ENCODE assay signal across 17 cellular contexts in the genomic region with DNA sequence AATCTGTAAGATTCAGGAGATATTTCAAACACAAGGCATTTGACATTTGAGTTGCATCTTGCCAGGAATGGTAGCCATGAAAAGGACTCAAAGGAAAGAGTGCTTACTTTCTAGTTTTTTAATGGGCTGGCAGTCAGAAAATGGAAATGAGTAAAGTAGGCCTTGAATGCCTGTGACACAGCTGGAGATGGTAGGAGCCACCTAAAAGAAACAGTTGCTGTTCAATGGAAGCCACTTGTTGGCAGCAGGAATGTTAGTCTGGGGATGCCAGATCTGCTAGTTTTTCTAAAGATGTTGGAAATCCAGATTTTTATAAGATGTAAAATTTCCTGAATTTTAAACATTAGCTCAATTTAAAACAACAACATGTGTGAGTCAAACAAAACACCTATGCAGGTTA. TPM values are rescaled to one million over a fixed set of nuclear protein-coding genes. Genes with fewer than 3 reads are reported as not detected.
DNase-seq lines count a peak whose midpoint lies in the region; ATAC-seq and TF ChIP-seq lines count a peak whose summit lies in the region.
"Had no signal": no experiment of that assay in that cellular context is flagged by ENCODE, and none has a peak within 500 bp of the region (broad histone marks: within the 10 kb centered on the region; RNA-seq: fewer than 3 reads in every experiment).

No MANE protein-coding gene starts in this region.

- H3K9me3 ChIP-seq in heart left ventricle = no peaks in the 10 kb centered on the region
- H3K9me3 ChIP-seq in esophagus squamous epithelium = no peaks in the 10 kb centered on the region
- no peaks in the 10 kb centered on the region for H3K9me3 ChIP-seq in vagina
- H3K9me3 ChIP-seq: A549 had no signal

- peaks cover 3 to 65% (median 44%) of the 10 kb centered on the region in 12 donors for H3K4me1 ChIP-seq in heart left ventricle
- H3K4me1 ChIP-seq in esophagus squamous epithelium = peaks cover 5 to 75% (median 47%) of the 10 kb centered on the region in 3 donors
- peaks cover 63% of the 10 kb centered on the region for H3K4me1 ChIP-seq in vagina

- no peak for ATAC-seq in heart left ventricle
- no peak for ATAC-seq in Right ventricle myocardium superior (ENCODE audit: poor library complexity)
- no peak for ATAC-seq in left colon
- no peak for ATAC-seq in GM19455 (IDR thresholded peaks at IDR 0.05; ENCODE audit: unreplicated experiment)
- no peak for ATAC-seq in GM21390 (IDR thresholded peaks at IDR 0.05; ENCODE audit: unreplicated experiment)
- ATAC-seq: A549; activated CD8-positive, alpha-beta memory T cell treated with anti-CD3 and anti-CD28 coated beads, Interleukin-2, amount 10 ng/mL, durations not matched to agents 7 days and 5 days; stimulated activated naive B cell treated with anti-CD40 and anti-IgM and Interleukin-4, amounts not matched to agents 10 μg/mL and 1 μg/mL and 100 μg/mL, for 72 hours; T-cell had no signal

- intact Hi-C loops in heart left ventricle (cut with DNase I) = loop anchor here in 3 of 10 donors (5.0 kb wide), 2 partner anchors 36 to 41 kb away; a partner anchor contains a TSS
- intact Hi-C loops in Right ventricle myocardium superior (cut with DNase I) = no loop called here
- intact Hi-C loops in esophagus squamous epithelium (cut with DNase I) = no loop called here
- intact Hi-C loops in vagina (cut with DNase I) = no loop called here
- intact Hi-C loops in left colon (cut with DNase I, micrococcal nuclease) = no loop called here

- no peaks in the 10 kb centered on the region for H3K36me3 ChIP-seq in heart left ventricle
- H3K36me3 ChIP-seq in esophagus squamous epithelium = no peaks in the 10 kb centered on the region
- no peaks in the 10 kb centered on the region for H3K36me3 ChIP-seq in vagina

- H3K4me1 Mint-ChIP-seq in progenitor cell of endocrine pancreas (ENCODE audit: low read depth) = peaks cover 28% of the 10 kb centered on the region
- H3K4me1 Mint-ChIP-seq: activated CD8-positive, alpha-beta memory T cell treated with anti-CD3 and anti-CD28 coated beads, Interleukin-2, amount 10 ng/mL, durations not matched to agents 7 days and 5 days; CD8-positive, alpha-beta memory T cell had no signal

- H3K4me3 Mint-ChIP-seq in progenitor cell of endocrine pancreas (ENCODE audit: low read depth) = no peak overlapping the region
- H3K4me3 Mint-ChIP-seq: activated CD8-positive, alpha-beta memory T cell treated with anti-CD3 and anti-CD28 coated beads, Interleukin-2, amount 10 ng/mL, durations not matched to agents 7 days and 5 days; CD8-positive, alpha-beta memory T cell; stimulated activated naive B cell treated with anti-CD40 and anti-IgM and Interleukin-4, amounts not matched to agents 10 μg/mL and 1 μg/mL and 100 μg/mL, for 72 hours had no signal

- no peaks in the 10 kb centered on the region for H3K27me3 ChIP-seq in heart left ventricle
- H3K27me3 ChIP-seq in esophagus squamous epithelium = no peaks in the 10 kb centered on the region
- no peaks in the 10 kb centered on the region for H3K27me3 ChIP-seq in vagina

- no peak for TF ChIP-seq POLR2A in heart left ventricle (IDR thresholded peaks at IDR 0.05)
- TF ChIP-seq POLR2A in esophagus squamous epithelium (IDR thresholded peaks at IDR 0.05) = no peak
- TF ChIP-seq POLR2A in vagina (IDR thresholded peaks at IDR 0.05) = no peak

- H3K27ac ChIP-seq in heart left ventricle = peak overlapping the region; percentile 5 to 66 (median 56)
- peak overlapping the region; percentile 42 to 69 (median 64) for H3K27ac ChIP-seq in esophagus squamous epithelium
- peak overlapping the region; percentile 64 for H3K27ac ChIP-seq in vagina
- H3K27ac ChIP-seq: A549 had no signal

- H3K27ac Mint-ChIP-seq in progenitor cell of endocrine pancreas = peak overlapping the region; percentile 23
- H3K27ac Mint-ChIP-seq: activated CD8-positive, alpha-beta memory T cell treated with anti-CD3 and anti-CD28 coated beads, Interleukin-2, amount 10 ng/mL, durations not matched to agents 7 days and 5 days; CD8-positive, alpha-beta memory T cell; stimulated activated naive B cell treated with anti-CD40 and anti-IgM and Interleukin-4, amounts not matched to agents 10 μg/mL and 1 μg/mL and 100 μg/mL, for 72 hours had no signal

- DNase-seq in heart left ventricle = no peak
- no peak for DNase-seq in Right ventricle myocardium superior
- DNase-seq in esophagus squamous epithelium (lab: John Stamatoyannopoulos, UW) = no peak
- no peak for DNase-seq in progenitor cell of endocrine pancreas (ENCODE audit: low spot score, unreplicated experiment)
- no peak for DNase-seq in vagina (ENCODE audit: extremely low spot score in 2 of 2)
- no peak for DNase-seq in left colon
- DNase-seq: activated CD4-positive, CD25-positive, alpha-beta regulatory T cell; activated CD8-positive, alpha-beta memory T cell treated with anti-CD3 and anti-CD28 coated beads, Interleukin-2, amount 10 ng/mL, durations not matched to agents 7 days and 5 days; activated effector memory CD4-positive, alpha-beta T cell treated with anti-CD3 and anti-CD28 coated beads, Interleukin-2, amount 50 U/mL, for 16 hours; CD8-positive, alpha-beta memory T cell; NCI-H187 treated with DMSO at 0.1 percent for 48 hours; small intestine; stimulated activated naive B cell treated with anti-CD40 and anti-IgM and Interleukin-4, amounts not matched to agents 10 μg/mL and 1 μg/mL and 100 μg/mL, for 72 hours had no signal

- no peaks in the 10 kb centered on the region for H3K9me3 Mint-ChIP-seq in progenitor cell of endocrine pancreas (ENCODE audit: low read depth)
- H3K9me3 Mint-ChIP-seq: stimulated activated naive B cell treated with anti-CD40 and anti-IgM and Interleukin-4, amounts not matched to agents 10 μg/mL and 1 μg/mL and 100 μg/mL, for 72 hours; T-cell had no signal

- peak overlapping the region in 2 of 12 donors; percentile 8 to 20 for H3K4me3 ChIP-seq in heart left ventricle
- H3K4me3 ChIP-seq in esophagus squamous epithelium = no peak overlapping the region
- H3K4me3 ChIP-seq in vagina = no peak overlapping the region
- H3K4me3 ChIP-seq: A549 had no signal

- H3K36me3 Mint-ChIP-seq in progenitor cell of endocrine pancreas (ENCODE audit: insufficient read depth) = no peaks in the 10 kb centered on the region
- H3K36me3 Mint-ChIP-seq: activated CD8-positive, alpha-beta memory T cell treated with anti-CD3 and anti-CD28 coated beads, Interleukin-2, amount 10 ng/mL, durations not matched to agents 7 days and 5 days; stimulated activated naive B cell treated with anti-CD40 and anti-IgM and Interleukin-4, amounts not matched to agents 10 μg/mL and 1 μg/mL and 100 μg/mL, for 72 hours; T-cell had no signal

- no peaks in the 10 kb centered on the region for H3K27me3 Mint-ChIP-seq in progenitor cell of endocrine pancreas
- H3K27me3 Mint-ChIP-seq: stimulated activated naive B cell treated with anti-CD40 and anti-IgM and Interleukin-4, amounts not matched to agents 10 μg/mL and 1 μg/mL and 100 μg/mL, for 72 hours; T-cell had no signal

- TF ChIP-seq CTCF in heart left ventricle (IDR thresholded peaks at IDR 0.05) = no peak
- TF ChIP-seq CTCF in esophagus squamous epithelium (IDR thresholded peaks at IDR 0.05) = no peak
- TF ChIP-seq CTCF in progenitor cell of endocrine pancreas (IDR thresholded peaks at IDR 0.05; ENCODE audit: unreplicated experiment) = no peak
- TF ChIP-seq CTCF in vagina (IDR thresholded peaks at IDR 0.05) = no peak

RNA-seq across cellular contexts. Expression of a gene that starts 43.6 kb away (rescaled TPM):
- total RNA-seq in heart left ventricle (10 to 100 TPM in 1 of 9 donors, 1 to 10 TPM in 8; 1.3 to 10.0 (median 2.6) TPM), Right ventricle myocardium superior (4.2 TPM), esophagus squamous epithelium (10 to 100 TPM in 1 of 4 donors, 1 to 10 TPM in 3; 1.9 to 14.5 (median 4.1) TPM), progenitor cell of endocrine pancreas (33.5 and 36.0 TPM in 2 replicates), vagina (27.7 TPM), left colon (1 to 10 TPM; 1.4 to 2.6 TPM)
- under 1 TPM; 0.89 to 0.91 TPM for polyA plus RNA-seq in heart left ventricle
- polyA plus RNA-seq: CD8-positive, alpha-beta memory T cell had no signal
